Comparison of ENCODE assay signal across 2 cellular contexts in genomic region chr3:49313902-49314676, GRCh38.
TF ChIP-seq lines count a peak whose summit lies in the region.

No MANE protein-coding gene starts in this region.

TF ChIP-seq in SK-N-SH, 30 proteins besides CTCF, POLR2A, EP300 and RAD21 (continued from another document):
- no peak for TF ChIP-seq MEF2A (IDR thresholded peaks at IDR 0.05; ENCODE audit: borderline replicate concordance, low read depth)
- TF ChIP-seq FOSL2 (IDR thresholded peaks at IDR 0.05; ENCODE audit: borderline replicate concordance, low read depth) = no peak
- no peak for TF ChIP-seq MAX (IDR thresholded peaks at IDR 0.05; ENCODE audit: low read depth)
- no peak for TF ChIP-seq FOXM1 (IDR thresholded peaks at IDR 0.05; ENCODE audit: low read depth)
- no peak for TF ChIP-seq SIN3A (IDR thresholded peaks at IDR 0.05; ENCODE audit: borderline replicate concordance, low read depth, low read length)
- no peak for TF ChIP-seq TEAD4 (IDR thresholded peaks at IDR 0.05; ENCODE audit: borderline replicate concordance, insufficient read depth)
- TF ChIP-seq EZH2phosphoT487 (IDR thresholded peaks at IDR 0.05; ENCODE audit: borderline replicate concordance, low read depth) = no peak

TF ChIP-seq in IMR-90, 13 proteins besides CTCF, POLR2A, EP300 and RAD21:
- TF ChIP-seq ELK1 (IDR thresholded peaks at IDR 0.05; ENCODE audit: borderline replicate concordance, low read depth, low read length) (no peak), RCOR1 (IDR thresholded peaks at IDR 0.05; ENCODE audit: insufficient replicate concordance, low read length) (no peak), CEBPB (IDR thresholded peaks at IDR 0.05; ENCODE audit: low read depth, low read length) (no peak), RFX5 (IDR thresholded peaks at IDR 0.05; ENCODE audit: low read depth, low read length) (no peak), FOS (IDR thresholded peaks at IDR 0.05; ENCODE audit: low read depth, low read length) (no peak), CHD1 (IDR thresholded peaks at IDR 0.05; ENCODE audit: low read depth, low read length) (no peak), MAFK (IDR thresholded peaks at IDR 0.05; ENCODE audit: low read depth, low read length) (no peak), NFE2L2 (IDR thresholded peaks at IDR 0.05; ENCODE audit: low read depth, low read length) (no peak), MAZ (IDR thresholded peaks at IDR 0.05; ENCODE audit: borderline replicate concordance, low read depth, low read length) (no peak), MXI1 (IDR thresholded peaks at IDR 0.05; ENCODE audit: borderline replicate concordance, low read depth, low read length) (no peak), USF2 (IDR thresholded peaks at IDR 0.05; ENCODE audit: low read depth, low read length) (no peak), BHLHE40 (IDR thresholded peaks at IDR 0.05; ENCODE audit: low read depth, low read length) (no peak), SMC3 (IDR thresholded peaks at IDR 0.05; ENCODE audit: low read depth, low read length) (no peak)
